ENCODE assay signal across 8 cellular contexts in genomic region chr3:53493997-53494791, GRCh38. TPM values are rescaled to one million over a fixed set of nuclear protein-coding genes. Genes with fewer than 3 reads are reported as not detected.
DNase-seq lines count a peak whose midpoint lies in the region; ATAC-seq and TF ChIP-seq lines count a peak whose summit lies in the region.
"Had no signal": no experiment of that assay in that cellular context is flagged by ENCODE, and none has a peak within 500 bp of the region (broad histone marks: within the 10 kb centered on the region; RNA-seq: fewer than 3 reads in every experiment).

Gene CACNA1D (plus strand): TSS chr3:53494611. CDS start chr3:53495167, 556 bp downstream.

- H3K4me3 ChIP-seq in astrocyte of the spinal cord (ENCODE audit: low read depth, low read length) (peak within 1 kb of the TSS; percentile 15), spleen (peak within 1 kb of the TSS; percentile 22 to 71 (median 44))
- H3K4me3 ChIP-seq: PC-9 had no signal

- in situ Hi-C loops in astrocyte of the spinal cord (cut with HindIII; ENCODE audit: low sequenced_read_pairs): no loop called here

- ATAC-seq in GM21529 (IDR thresholded peaks at IDR 0.05; ENCODE audit: unreplicated experiment) (no peak), GM19467 (IDR thresholded peaks at IDR 0.05; ENCODE audit: unreplicated experiment) (no peak)

- 0 to 3% (median 1%) methylated on average over 29 to 120 of the region's 120 CpGs for WGBS in spleen, 5 donors

- H3K4me1 ChIP-seq in ES-I3 (ENCODE audit: insufficient read depth, low read length) (0 out of 2 replicates have a peak, but pooled peaks cover 8% of the 10 kb centered on the region), spleen (peaks cover 3 to 49% (median 26%) of the 10 kb centered on the region in 6 donors)

- peak within 1 kb of the TSS in 7 of 8 donors; percentile 36 to 71 (median 63) for H3K27ac ChIP-seq in spleen
- H3K27ac ChIP-seq: PC-9 had no signal

- DNase-seq in NCI-H1048 (lab: John Stamatoyannopoulos, UW) (peak; percentile 14), astrocyte of the spinal cord (ENCODE audit: low read depth, low spot score) (no peak), islet precursor cell (peak; percentile 79), spleen (no peak)

- peaks cover 9 to 82% (median 37%) of the 10 kb centered on the region in 7 donors for H3K27me3 ChIP-seq in spleen (replicated peaks in 1 of 7)

- no peak for TF ChIP-seq CTCF in astrocyte of the spinal cord (IDR thresholded peaks at IDR 0.05; ENCODE audit: low read depth, low read length)
- no peak for TF ChIP-seq CTCF in spleen (IDR thresholded peaks at IDR 0.05 in 8 of 11, conservative IDR thresholded peaks at IDR 0.05 in 3 of 11)

- TF ChIP-seq POLR2A in spleen (IDR thresholded peaks at IDR 0.05): no peak

- peak within 1 kb of the TSS; percentile 61; the same call in 1 of the 2 replicates for H3K9ac ChIP-seq in ES-I3 (ENCODE audit: low read depth, low read length)

- H3K9me3 ChIP-seq in ES-I3 (ENCODE audit: control insufficient read depth, insufficient read depth, low read length) (no peaks in the 10 kb centered on the region), spleen (no peaks in the 10 kb centered on the region)

- H3K36me3 ChIP-seq in ES-I3 (ENCODE audit: insufficient read depth, low read length): no peaks in the 10 kb centered on the region
- H3K36me3 ChIP-seq in spleen: no peaks in the 10 kb centered on the region

- intact Hi-C loops in spleen (cut with DNase I; ENCODE audit: low total_unique reads): no loop called here

RNA-seq across cellular contexts. Expression of gene CACNA1D, which starts in this region (rescaled TPM):
- 10 to 100 TPM in 6 of 7 donors, 1 to 10 TPM in 1; 4.3 to 89.3 (median 24.2) TPM for total RNA-seq in spleen
- 1 to 10 TPM in 2 of 3 donors, under 1 TPM in 1; 0.55 to 3.5 (median 2.8) TPM for polyA plus RNA-seq in spleen
- total RNA-seq: PC-9 had no signal

Comparison
In these comparisons a context has a peak if more than half of its experiments do, and no peak if none do; other contexts are left out.
1. DNase-seq: peak in NCI-H1048 (single experiment) and islet precursor cell (single experiment); none in astrocyte of the spinal cord (single experiment) and spleen (single experiment).